27 cellular contexts compared by ENCODE assay signal in genomic region chr6:37480118-37480736, GRCh38. TPM values are rescaled to one million over a fixed set of nuclear protein-coding genes. Genes with fewer than 3 reads are reported as not detected.
A peak's percentile ranks its signal among the peaks of the same experiment; 100 is the strongest.
DNase-seq lines count a peak whose midpoint lies in the region; ATAC-seq, FAIRE-seq and TF ChIP-seq lines count a peak whose summit lies in the region.
"Had no signal": no experiment of that assay in that cellular context is flagged by ENCODE, and none has a peak within 500 bp of the region (broad histone marks: within the 10 kb centered on the region; RNA-seq: fewer than 3 reads in every experiment).

No MANE protein-coding gene starts in this region.

- no peak overlapping the region for H2BK12ac ChIP-seq in H9 (ENCODE audit: insufficient read length, low read depth, low read length)

- no peak overlapping the region for H3K23ac ChIP-seq in H9 (ENCODE audit: insufficient read length, low read depth, low read length)

- no peaks in the 10 kb centered on the region for H3K9me3 Mint-ChIP-seq in H9
- no peaks in the 10 kb centered on the region for H3K9me3 Mint-ChIP-seq in nephron progenitor cell
- H3K9me3 Mint-ChIP-seq: activated naive CD8-positive, alpha-beta T cell treated with anti-CD3 and anti-CD28 coated beads, Interleukin-2, amount 50 U/mL, for 24 hours; central memory CD8-positive, alpha-beta T cell; natural killer cell had no signal

- peaks cover 10 to 54% (median 47%) of the 10 kb centered on the region in 3 experiments for H3K36me3 Mint-ChIP-seq in H9 (ENCODE audit: insufficient read depth in 1 of 3, low read depth in 3 of 3)
- H3K36me3 Mint-ChIP-seq in nephron progenitor cell (ENCODE audit: low read depth), result peaks cover 39% of the 10 kb centered on the region

- no peak overlapping the region for H2AK5ac ChIP-seq in H9 (ENCODE audit: insufficient read length, low read length)

- TF ChIP-seq CTCF in H9 (conservative IDR thresholded peaks at IDR 0.05) (no peak), K562 (IDR thresholded peaks at IDR 0.05 in 2 of 3, conservative IDR thresholded peaks at IDR 0.05 in 1 of 3; ENCODE audit: insufficient read depth in 2 of 3, low read depth in 1 of 3, low read length in 3 of 3) (no peak), nephron progenitor cell (IDR thresholded peaks at IDR 0.05) (no peak)

- in situ Hi-C loops in K562 (cut with MboI), result no loop called here

- CTCF ChIA-PET in K562 (lab: Yijun Ruan, JAX; ENCODE audit: low intra/inter-chr PET ratio), result no interaction called here

- no peak for FAIRE-seq in K562 (lab: Jason Lieb, UNC)
- FAIRE-seq: A549, astrocyte, frontal cortex had no signal

- no peaks in the 10 kb centered on the region for H3K9me1 ChIP-seq in K562 (ENCODE audit: control insufficient read depth, insufficient read depth, low read length)

- H3K4me3 ChIP-seq in K562, result no peak overlapping the region
- H3K4me3 ChIP-seq: A549, esophagus squamous epithelium, lung, mucosa of descending colon, skin epidermis had no signal

- peak overlapping the region in 1 of 2 experiments; percentile 23; a peak in 1 of 5 replicates for H3K4me3 Mint-ChIP-seq in H9
- peak overlapping the region; percentile 31 for H3K4me3 Mint-ChIP-seq in nephron progenitor cell
- H3K4me3 Mint-ChIP-seq: activated naive CD8-positive, alpha-beta T cell treated with anti-CD3 and anti-CD28 coated beads, Interleukin-2, amount 50 U/mL, for 24 hours; central memory CD8-positive, alpha-beta T cell; natural killer cell had no signal

- H3K18ac ChIP-seq in H9 (ENCODE audit: insufficient read length, low read depth, low read length), result no peak overlapping the region

- ATAC-seq in K562, result no peak
- no peak for ATAC-seq in GM21619 (IDR thresholded peaks at IDR 0.05; ENCODE audit: unreplicated experiment)
- ATAC-seq: A549; activated naive CD8-positive, alpha-beta T cell treated with anti-CD3 and anti-CD28 coated beads, Interleukin-2, amount 50 U/mL, for 24 hours; mucosa of descending colon; natural killer cell had no signal

- H3K27me3 ChIP-seq in H9 (ENCODE audit: insufficient read depth, low read length), result no peaks in the 10 kb centered on the region
- no peaks in the 10 kb centered on the region for H3K27me3 ChIP-seq in K562 (ENCODE audit: control insufficient read depth in 2 of 2, insufficient read depth in 2 of 2, low read length in 2 of 2)
- H3K27me3 ChIP-seq: esophagus squamous epithelium had no signal

- H4K8ac ChIP-seq in H9 (replicated peaks; ENCODE audit: insufficient read length, low read depth, low read length), result no peak overlapping the region

- no peak overlapping the region for H3T11ph ChIP-seq in H9 (ENCODE audit: low read length)

- TF ChIP-seq RAD21 in K562 (CRISPR knock-in tag; conservative IDR thresholded peaks at IDR 0.05 in 1 of 2, IDR thresholded peaks at IDR 0.05 in 1 of 2), result no peak

- no peak overlapping the region for H3K14ac ChIP-seq in H9 (ENCODE audit: insufficient read depth, low read length)

- no peak overlapping the region for H4K5ac ChIP-seq in H9 (ENCODE audit: insufficient read length, low read depth, low read length)

- WGBS in H9 (ENCODE audit: extremely low coverage, insufficient read length, low lambda C conversion rate), result no CpG with 5 or more reads among the region's 1 CpG
- WGBS in K562 (ENCODE audit: insufficient coverage, low coverage, missing lambda C conversion rate), result 86% methylated on average over 1 of the region's 1 CpG

- H4K91ac ChIP-seq in H9 (ENCODE audit: insufficient read length, low read depth, low read length), result no peak overlapping the region

- H3K4me1 Mint-ChIP-seq in H9 (peaks cover 11 to 21% of the 10 kb centered on the region in 2 experiments), nephron progenitor cell (peaks cover 54% of the 10 kb centered on the region)
- H3K4me1 Mint-ChIP-seq: activated naive CD8-positive, alpha-beta T cell treated with anti-CD3 and anti-CD28 coated beads, Interleukin-2, amount 50 U/mL, for 24 hours; natural killer cell had no signal

- H3K27me3 Mint-ChIP-seq in H9 (ENCODE audit: low read depth), result no peaks in the 10 kb centered on the region
- H3K27me3 Mint-ChIP-seq in nephron progenitor cell (ENCODE audit: low read depth, poor library complexity), result peaks cover 50% of the 10 kb centered on the region
- H3K27me3 Mint-ChIP-seq: activated naive CD8-positive, alpha-beta T cell treated with anti-CD3 and anti-CD28 coated beads, Interleukin-2, amount 50 U/mL, for 24 hours; central memory CD8-positive, alpha-beta T cell had no signal

- no peaks in the 10 kb centered on the region for H3K79me1 ChIP-seq in H9 (ENCODE audit: insufficient read depth, low read depth, low read length, poor library complexity, severe bottlenecking)

- H2BK5ac ChIP-seq in H9 (ENCODE audit: insufficient read length, low read length), result no peak overlapping the region

- H3K9ac ChIP-seq in H9 (ENCODE audit: extremely low read depth, insufficient read length, low read length) (no peak overlapping the region), K562 (ENCODE audit: insufficient read depth in 1 of 2, low read depth in 2 of 2, low read length in 2 of 2) (no peak overlapping the region)

- no peak overlapping the region for H2BK20ac ChIP-seq in H9 (ENCODE audit: low read depth, low read length, poor library complexity, severe bottlenecking)

- no peak overlapping the region for H3K27ac ChIP-seq in H9 (ENCODE audit: insufficient read length, low read depth, low read length)
- H3K27ac ChIP-seq in K562 (ENCODE audit: extremely low read depth, low read depth, low read length), result no peak overlapping the region
- H3K27ac ChIP-seq: A549, esophagus squamous epithelium, skin epidermis had no signal

- intact Hi-C loops in K562 (cut with micrococcal nuclease), result loop anchor here (10.0 kb wide), 1 partner anchor 455 kb away; no protein-coding TSS in a partner anchor

- H2AFZ ChIP-seq in H9 (ENCODE audit: low read length), result no peak overlapping the region
- H2AFZ ChIP-seq in K562 (ENCODE audit: low read depth, low read length), result no peak overlapping the region

- no peaks in the 10 kb centered on the region for H3K23me2 ChIP-seq in H9 (ENCODE audit: insufficient read length, low read depth, low read length, poor library complexity, severe bottlenecking)

- peaks cover 85% of the 10 kb centered on the region; the same call in 2 of the 3 replicates for H3K36me3 ChIP-seq in K562 (ENCODE audit: control insufficient read depth, insufficient read depth, low read length)

- POLR2A ChIA-PET in K562 (lab: Yijun Ruan, JAX), result interaction anchor here (0.5 to 1.8 kb wide), 8 partner anchors 8 to 462 kb away, joined by 3 to 6 read pairs (median 3); no protein-coding TSS in a partner anchor

- no peak overlapping the region for H2BK15ac ChIP-seq in H9 (ENCODE audit: low read depth, low read length)

- peak overlapping the region in 2 of 3 experiments; percentile 24 to 68; a peak in 1 of 7 replicates for H3K27ac Mint-ChIP-seq in H9
- no peak overlapping the region for H3K27ac Mint-ChIP-seq in nephron progenitor cell
- H3K27ac Mint-ChIP-seq: activated naive CD8-positive, alpha-beta T cell treated with anti-CD3 and anti-CD28 coated beads, Interleukin-2, amount 50 U/mL, for 24 hours; natural killer cell had no signal

- peaks cover 4% of the 10 kb centered on the region; the same call in 1 of the 2 replicates for H3K4me1 ChIP-seq in H9 (ENCODE audit: insufficient read depth, low read length)
- peaks cover 0 to 11% of the 10 kb centered on the region in 2 experiments; a peak in 3 of 5 replicates for H3K4me1 ChIP-seq in K562 (replicated peaks in 1 of 2; ENCODE audit: control insufficient read depth in 2 of 2, insufficient read depth in 2 of 2, low read length in 2 of 2)
- H3K4me1 ChIP-seq: A549 had no signal

- TF ChIP-seq POLR2A in K562 (conservative IDR thresholded peaks at IDR 0.05), result no peak

- no peak overlapping the region for H3K4me2 ChIP-seq in H9 (ENCODE audit: insufficient read depth, insufficient read length, low read length)
- H3K4me2 ChIP-seq in K562 (ENCODE audit: insufficient read depth, low read length), result no peak overlapping the region
- H3K4me2 ChIP-seq: A549 had no signal

- BruUV-seq in K562 (replicated peaks; lab: Mats Ljungman, UMichigan), result no TSS peak

- no peak overlapping the region for H3K56ac ChIP-seq in H9 (ENCODE audit: insufficient read length, low read depth, low read length)

- no peak overlapping the region for H3K4ac ChIP-seq in H9 (ENCODE audit: low read depth, low read length)

- peak; percentile 52 for DNase-seq in activated CD8-positive, alpha-beta memory T cell treated with anti-CD3 and anti-CD28 coated beads for 24 hours
- DNase-seq in activated CD8-positive, alpha-beta memory T cell treated with anti-CD3 and anti-CD28 coated beads, Interleukin-2, amount 50 U/mL, for 4 hours, result no peak
- DNase-seq in H9 (no peak), K562 (ENCODE audit: extremely low read depth in 1 of 4, low spot score in 3 of 4) (no peak), nephron progenitor cell (no peak), OCI-M2 (lab: John Stamatoyannopoulos, UW; ENCODE audit: unreplicated experiment) (no peak), GM03348 (ENCODE audit: low spot score) (no peak)
- DNase-seq: activated CD4-positive, alpha-beta T cell treated with anti-CD3 and anti-CD28 coated beads, Interleukin-2, amount 50 U/mL, for 48 hours; activated effector memory CD4-positive, alpha-beta T cell treated with anti-CD3 and anti-CD28 coated beads, Interleukin-2, amount 50 U/mL, for 16 hours; activated naive CD8-positive, alpha-beta T cell treated with anti-CD3 and anti-CD28 coated beads, Interleukin-2, amount 50 U/mL, for 24 hours; activated T-cell treated with anti-CD3 and anti-CD28 coated beads for 4 hours; dermis blood vessel endothelial cell; esophagus squamous epithelium; GDM1; mucosa of descending colon; natural killer cell; NCI-H2029 treated with DMSO at 0.1 percent for 48 hours; SHP77; stimulated activated naive CD4-positive, alpha-beta T cell; T-helper 2 cell had no signal

- H3K9me3 ChIP-seq in H9 (ENCODE audit: control insufficient read depth, low read depth, low read length), result no peaks in the 10 kb centered on the region
- H3K9me3 ChIP-seq in K562 (replicated peaks; ENCODE audit: control insufficient read depth, insufficient read depth, low read depth, low read length), result no peaks in the 10 kb centered on the region
- H3K9me3 ChIP-seq: A549, esophagus squamous epithelium, mucosa of descending colon had no signal

- TF ChIP-seq EP300 in K562 (IDR thresholded peaks at IDR 0.05; ENCODE audit: low read length), result no peak

- no peaks in the 10 kb centered on the region for H4K20me1 ChIP-seq in H9 (ENCODE audit: control insufficient read depth, insufficient read depth, insufficient read length)
- peaks cover 14% of the 10 kb centered on the region; the same call in 1 of the 2 replicates for H4K20me1 ChIP-seq in K562 (replicated peaks; ENCODE audit: control insufficient read depth, insufficient read depth, low read length)

- H3K79me2 ChIP-seq in H9 (ENCODE audit: insufficient read depth, low read length), result no peaks in the 10 kb centered on the region
- H3K79me2 ChIP-seq in K562 (ENCODE audit: control insufficient read depth, insufficient read depth, low read length), result no peaks in the 10 kb centered on the region

- H2BK120ac ChIP-seq in H9 (ENCODE audit: low read depth, low read length, poor library complexity, severe bottlenecking), result no peak overlapping the region

RNA-seq across cellular contexts. Expression of gene CCDC167, which starts 19.5 kb away (rescaled TPM):
- 28.0 and 31.9 TPM in 2 replicates for total RNA-seq in H9 (2021)
- total RNA-seq in K562 (2011; cell fraction: chromatin; rRNA removed; ENCODE audit: low replicate concordance), result 2.3 and 8.0 TPM in 2 replicates
- 14.3 and 16.6 TPM in 2 replicates for total RNA-seq in K562 (2011; cell fraction: nucleolus; rRNA removed)
- 11.5 and 13.2 TPM in 2 replicates for total RNA-seq in K562 (2011; cell fraction: nucleoplasm; rRNA removed)
- total RNA-seq in K562 (2014; rRNA removed), result 30.8 and 43.7 TPM in 2 replicates
- total RNA-seq in K562 (2014; rRNA removed; fragmentation: Illumina TruSeq; extraction: Trizol), result 28.3 and 31.8 TPM in 2 replicates
- 36.8 and 38.6 TPM in 2 replicates for total RNA-seq in K562 (2015; rRNA removed; fragmentation: Illumina TruSeq; extraction: Trizol)
- total RNA-seq in K562 (2021), result 26.0 and 26.8 TPM in 2 replicates
- polyA plus RNA-seq in K562 (2011; rRNA removed), result 45.2 and 55.1 TPM in 2 replicates
- 63.9 and 67.1 TPM in 2 replicates for polyA plus RNA-seq in K562 (2011; cell fraction: cytosol; rRNA removed)
- polyA plus RNA-seq in K562 (2011; cell fraction: nucleus; rRNA removed), result 19.8 and 25.9 TPM in 2 replicates
- polyA plus RNA-seq in K562 (2012), result 45.2 and 53.6 TPM in 2 replicates
- polyA plus RNA-seq in K562 (2014; fragmentation: Illumina TruSeq; extraction: Trizol), result 63.1 and 73.7 TPM in 2 replicates
- 100 to 1,000 TPM in 1 of 2 experiments, 10 to 100 TPM in 1; 85.0 to 114 TPM for polyA plus RNA-seq in K562 (2014; fragmentation: Nextera tagmentation; extraction: Ambion mirVana)
- 40.5 and 45.9 TPM in 2 replicates for polyA plus RNA-seq in K562 (2014; rRNA removed)
- polyA minus RNA-seq in K562 (2011; rRNA and poly(A)+ RNA removed), result 12.1 and 13.5 TPM in 2 replicates
- polyA minus RNA-seq in K562 (2011; cell fraction: cytosol; rRNA and poly(A)+ RNA removed), result 12.3 and 12.8 TPM in 2 replicates
- polyA minus RNA-seq in K562 (2011; cell fraction: nucleus; rRNA and poly(A)+ RNA removed), result 3.8 and 5.9 TPM in 2 replicates

RNA-seq across cellular contexts. Expression of gene CMTR1, which starts 47.2 kb away (rescaled TPM):
- total RNA-seq in H9 (2021) (34.8 and 35.0 TPM in 2 replicates), K562 (2014; rRNA removed) (43.9 and 49.9 TPM in 2 replicates), K562 (2014; rRNA removed; fragmentation: Illumina TruSeq; extraction: Trizol) (49.5 and 50.9 TPM in 2 replicates), K562 (2015; rRNA removed; fragmentation: Illumina TruSeq; extraction: Trizol) (49.4 and 50.4 TPM in 2 replicates), K562 (2021) (57.7 and 63.5 TPM in 2 replicates)
- total RNA-seq in K562 (2011; cell fraction: chromatin; rRNA removed; ENCODE audit: low replicate concordance), result 145 and 164 TPM in 2 replicates
- 88.0 and 89.7 TPM in 2 replicates for total RNA-seq in K562 (2011; cell fraction: nucleolus; rRNA removed)
- total RNA-seq in K562 (2011; cell fraction: nucleoplasm; rRNA removed), result 125 and 166 TPM in 2 replicates
- polyA plus RNA-seq in K562 (2011; rRNA removed) (42.6 and 48.8 TPM in 2 replicates), K562 (2014; fragmentation: Illumina TruSeq; extraction: Trizol) (60.3 and 61.9 TPM in 2 replicates), K562 (2014; fragmentation: Nextera tagmentation; extraction: Ambion mirVana) (1 to 10 TPM; 2.9 to 5.5 TPM), K562 (2014; rRNA removed) (55.3 and 55.9 TPM in 2 replicates)
- polyA plus RNA-seq in K562 (2011; cell fraction: cytosol; rRNA removed), result 26.9 and 37.2 TPM in 2 replicates
- 178 and 187 TPM in 2 replicates for polyA plus RNA-seq in K562 (2011; cell fraction: nucleus; rRNA removed)
- 43.6 and 44.4 TPM in 2 replicates for polyA plus RNA-seq in K562 (2012)
- polyA minus RNA-seq in K562 (2011; rRNA and poly(A)+ RNA removed), result 32.4 and 38.8 TPM in 2 replicates
- 14.8 and 19.9 TPM in 2 replicates for polyA minus RNA-seq in K562 (2011; cell fraction: cytosol; rRNA and poly(A)+ RNA removed)
- 21.1 and 34.2 TPM in 2 replicates for polyA minus RNA-seq in K562 (2011; cell fraction: nucleus; rRNA and poly(A)+ RNA removed)
